In genomic region chr7:66865290-66865864, GRCh38 we compare ENCODE assay signal across 23 cellular contexts. TPM values are rescaled to one million over a fixed set of nuclear protein-coding genes. Genes with fewer than 3 reads are reported as not detected.
DNase-seq lines count a peak whose midpoint lies in the region; ATAC-seq, FAIRE-seq and TF ChIP-seq lines count a peak whose summit lies in the region.
"Had no signal": no experiment of that assay in that cellular context is flagged by ENCODE, and none has a peak within 500 bp of the region (broad histone marks: within the 10 kb centered on the region; RNA-seq: fewer than 3 reads in every experiment).

No MANE protein-coding gene starts in this region.

- H3K9me1 ChIP-seq in K562 (ENCODE audit: control insufficient read depth, insufficient read depth, low read length): no peaks in the 10 kb centered on the region

- H3K27me3 Mint-ChIP-seq in CD4-positive, alpha-beta memory T cell: no peaks in the 10 kb centered on the region
- H3K27me3 Mint-ChIP-seq: IgD-negative memory B cell had no signal

- POLR2A ChIA-PET in HepG2 (lab: Yijun Ruan, JAX) (no interaction called here), HEK293 (lab: Yijun Ruan, JAX) (no interaction called here), K562 (lab: Yijun Ruan, JAX) (no interaction called here)
- POLR2A ChIA-PET in CD4-positive, alpha-beta memory T cell (lab: Charles Lee; ENCODE audit: partially characterized antibody): interaction anchor here (1.0 kb wide), 1 partner anchor 21 kb away, joined by 5 read pairs; no protein-coding TSS in a partner anchor

- CTCF ChIA-PET in HepG2 (lab: Yijun Ruan, JAX; ENCODE audit: low intra/inter-chr PET ratio, low total read pairs): no interaction called here
- CTCF ChIA-PET in HEK293 (lab: Yijun Ruan, JAX): no interaction called here
- CTCF ChIA-PET in K562 (lab: Yijun Ruan, JAX; ENCODE audit: low intra/inter-chr PET ratio): no interaction called here
- CTCF ChIA-PET in CD4-positive, alpha-beta memory T cell (lab: Charles Lee; ENCODE audit: partially characterized antibody): no interaction called here

- no peak for FAIRE-seq in HepG2 (lab: Jason Lieb, UNC)
- no peak for FAIRE-seq in K562 (lab: Jason Lieb, UNC)
- FAIRE-seq: A549, D721Med, G401.6, GM12891, GM19239, H54, HTR-8/SVneo had no signal

- H3K27me3 ChIP-seq in HepG2 (ENCODE audit: control insufficient read depth in 1 of 2, insufficient read depth in 2 of 2, low read length in 2 of 2) (no peaks in the 10 kb centered on the region), right lobe of liver (no peaks in the 10 kb centered on the region), K562 (ENCODE audit: control insufficient read depth in 2 of 2, insufficient read depth in 2 of 2, low read length in 2 of 2) (no peaks in the 10 kb centered on the region)
- H3K27me3 ChIP-seq in CD4-positive, alpha-beta memory T cell (ENCODE audit: insufficient read depth, low read length): no peaks in the 10 kb centered on the region
- H3K27me3 ChIP-seq: BLaER1 had no signal

- H3K9ac ChIP-seq in HepG2 (ENCODE audit: insufficient read depth, low read depth, low read length): no peak overlapping the region
- no peak overlapping the region for H3K9ac ChIP-seq in K562 (ENCODE audit: insufficient read depth in 1 of 2, low read depth in 2 of 2, low read length in 2 of 2)
- H3K9ac ChIP-seq: BLaER1 had no signal

- ATAC-seq in HepG2: no peak
- no peak for ATAC-seq in right lobe of liver
- ATAC-seq in K562: no peak
- ATAC-seq: A549, GM23338 had no signal

- H3K4me3 Mint-ChIP-seq in CD4-positive, alpha-beta memory T cell: no peak overlapping the region
- H3K4me3 Mint-ChIP-seq: CD14-positive monocyte, GM23338, HFFc6, IgD-negative memory B cell had no signal

- H4K20me1 ChIP-seq in HepG2 (ENCODE audit: insufficient read depth, low read length) (no peaks in the 10 kb centered on the region), K562 (replicated peaks; ENCODE audit: control insufficient read depth, insufficient read depth, low read length) (no peaks in the 10 kb centered on the region)
- H4K20me1 ChIP-seq: BLaER1 had no signal

- intact Hi-C loops in HepG2 (cut with micrococcal nuclease; ENCODE audit: unreplicated experiment) (no loop called here), right lobe of liver (cut with DNase I) (no loop called here), K562 (cut with micrococcal nuclease) (no loop called here)
- intact Hi-C loops in CD4-positive, alpha-beta memory T cell (cut with micrococcal nuclease): no loop called here

- WGBS in HepG2 (ENCODE audit: low lambda C conversion rate): 93% methylated on average over 1 of the region's 1 CpG
- 86% methylated on average over 1 of the region's 1 CpG for WGBS in right lobe of liver (ENCODE audit: insufficient coverage, low coverage, low lambda C conversion rate, missing lambda C conversion rate)
- 100% methylated on average over 1 of the region's 1 CpG for WGBS in K562 (ENCODE audit: insufficient coverage, low coverage, missing lambda C conversion rate)

- H3K4me1 ChIP-seq in HepG2 (ENCODE audit: insufficient read depth, low read length) (peaks cover 21% of the 10 kb centered on the region), right lobe of liver (peaks cover 0 to 6% (median 0%) of the 10 kb centered on the region in 4 donors), HEK293 (ENCODE audit: control insufficient read depth, insufficient read depth, low read length) (no peaks in the 10 kb centered on the region), K562 (replicated peaks in 1 of 2; ENCODE audit: control insufficient read depth in 2 of 2, insufficient read depth in 2 of 2, low read length in 2 of 2) (peaks cover 13 to 30% of the 10 kb centered on the region in 2 experiments)
- no peaks in the 10 kb centered on the region for H3K4me1 ChIP-seq in CD4-positive, alpha-beta memory T cell (ENCODE audit: insufficient read depth, low read length)
- H3K4me1 ChIP-seq: A549, BLaER1 had no signal

- DNase-seq in HepG2 (ENCODE audit: low spot score) (no peak), right lobe of liver (no peak), K562 (ENCODE audit: extremely low read depth in 1 of 4, low spot score in 3 of 4) (no peak), OCI-M1 (lab: John Stamatoyannopoulos, UW) (no peak), NCI-H1417 treated with DMSO at 0.1 percent for 48 hours (lab: John Stamatoyannopoulos, UW) (no peak)
- no peak for DNase-seq in CD4-positive, alpha-beta memory T cell
- DNase-seq: AML-193, Caco-2, HCEC 1CT, HFFc6, KG1 had no signal

- in situ Hi-C loops in HepG2 (cut with HindIII; ENCODE audit: extremely low pct_ligation_motif_present, low pct_unique_long_range_greater_than_20kb) (no loop called here), K562 (cut with MboI) (no loop called here)

- H2AFZ ChIP-seq in HepG2 (ENCODE audit: low read length) (no peak overlapping the region), K562 (ENCODE audit: low read depth, low read length) (no peak overlapping the region)
- H2AFZ ChIP-seq: GM23338 had no signal

- peaks cover 0 to 31% of the 10 kb centered on the region in 2 donors for H3K36me3 Mint-ChIP-seq in CD4-positive, alpha-beta memory T cell

- TF ChIP-seq RAD21 in HepG2 (CRISPR knock-in tag; IDR thresholded peaks at IDR 0.05) (no peak), K562 (CRISPR knock-in tag; conservative IDR thresholded peaks at IDR 0.05 in 1 of 2, IDR thresholded peaks at IDR 0.05 in 1 of 2) (no peak)

- TF ChIP-seq EP300 in HepG2 (IDR thresholded peaks at IDR 0.05; ENCODE audit: low read depth in 2 of 2, low read length in 2 of 2) (no peak), HepG2 (CRISPR knock-in tag; IDR thresholded peaks at IDR 0.05; ENCODE audit: borderline replicate concordance) (no peak), K562 (IDR thresholded peaks at IDR 0.05; ENCODE audit: low read length) (no peak)

- H3K79me2 ChIP-seq in HepG2 (ENCODE audit: insufficient read depth, low read length) (no peaks in the 10 kb centered on the region), K562 (ENCODE audit: control insufficient read depth, insufficient read depth, low read length) (no peaks in the 10 kb centered on the region)

- no TSS peak for BruUV-seq in HepG2 (replicated peaks; lab: Mats Ljungman, UMichigan)
- BruUV-seq in K562 (replicated peaks; lab: Mats Ljungman, UMichigan): no TSS peak

- no peaks in the 10 kb centered on the region for H3K9me3 ChIP-seq in HepG2 (ENCODE audit: low read length)
- H3K9me3 ChIP-seq in right lobe of liver: no peaks in the 10 kb centered on the region
- H3K9me3 ChIP-seq in HEK293 (ENCODE audit: control insufficient read depth, insufficient read depth, low read depth, low read length): no peaks in the 10 kb centered on the region
- no peaks in the 10 kb centered on the region for H3K9me3 ChIP-seq in K562 (replicated peaks; ENCODE audit: control insufficient read depth, insufficient read depth, low read depth, low read length)
- no peaks in the 10 kb centered on the region for H3K9me3 ChIP-seq in CD4-positive, alpha-beta memory T cell (ENCODE audit: control insufficient read depth in 1 of 2, low read length in 2 of 2)
- H3K9me3 ChIP-seq: A549, BLaER1, Caco-2 had no signal

- H3K4me3 ChIP-seq in HepG2 (replicated peaks in 1 of 3; ENCODE audit: insufficient read depth in 1 of 3, low read depth in 2 of 3, low read length in 3 of 3): no peak overlapping the region
- H3K4me3 ChIP-seq in right lobe of liver: no peak overlapping the region
- no peak overlapping the region for H3K4me3 ChIP-seq in HEK293 (ENCODE audit: low read depth, low read length)
- no peak overlapping the region for H3K4me3 ChIP-seq in K562
- H3K4me3 ChIP-seq in CD4-positive, alpha-beta memory T cell (ENCODE audit: low read length in 2 of 2): no peak overlapping the region
- H3K4me3 ChIP-seq: A549, BLaER1, GM23338 had no signal

- peaks cover 0 to 4% (median under 1%) of the 10 kb centered on the region in 4 donors for H3K4me1 Mint-ChIP-seq in CD4-positive, alpha-beta memory T cell
- H3K4me1 Mint-ChIP-seq: CD14-positive monocyte had no signal

- peak overlapping the region in 1 of 7 donors; percentile 10 for H3K27ac Mint-ChIP-seq in CD4-positive, alpha-beta memory T cell
- H3K27ac Mint-ChIP-seq: HFFc6 had no signal

- no peak for TF ChIP-seq POLR2A in HepG2 (IDR thresholded peaks at IDR 0.05; ENCODE audit: insufficient read depth in 1 of 2, low read depth in 2 of 2, low read length in 2 of 2)
- no peak for TF ChIP-seq POLR2A in right lobe of liver (IDR thresholded peaks at IDR 0.05)
- no peak for TF ChIP-seq POLR2A in K562 (conservative IDR thresholded peaks at IDR 0.05)

- H3K36me3 ChIP-seq in HepG2 (replicated peaks in 1 of 2; ENCODE audit: control insufficient read depth in 1 of 2, insufficient read depth in 2 of 2, low read length in 2 of 2) (peaks cover 8 to 33% of the 10 kb centered on the region in 2 experiments), right lobe of liver (peaks cover 0 to 3% (median 0%) of the 10 kb centered on the region in 4 donors), HEK293 (ENCODE audit: control insufficient read depth in 2 of 2, insufficient read depth in 1 of 2, low read length in 2 of 2) (peaks cover 7 to 32% of the 10 kb centered on the region in 2 experiments), K562 (ENCODE audit: control insufficient read depth, insufficient read depth, low read length) (peaks cover 26% of the 10 kb centered on the region)
- H3K36me3 ChIP-seq in CD4-positive, alpha-beta memory T cell (ENCODE audit: insufficient read depth, low read length): peaks cover 4% of the 10 kb centered on the region

- no peak overlapping the region for H3K4me2 ChIP-seq in HepG2 (ENCODE audit: low read depth, low read length)
- no peak overlapping the region for H3K4me2 ChIP-seq in K562 (ENCODE audit: insufficient read depth, low read length)
- H3K4me2 ChIP-seq: A549, BLaER1, GM23338 had no signal

- no peaks in the 10 kb centered on the region for H3K9me3 Mint-ChIP-seq in CD4-positive, alpha-beta memory T cell
- H3K9me3 Mint-ChIP-seq: CD14-positive monocyte, GM23338, HFFc6, IgD-negative memory B cell had no signal

- H3K27ac ChIP-seq in HepG2 (ENCODE audit: extremely low read length, insufficient read depth, low read length) (no peak overlapping the region), right lobe of liver (no peak overlapping the region), HEK293 (ENCODE audit: extremely low read depth, low read depth, low read length) (no peak overlapping the region), K562 (ENCODE audit: extremely low read depth, low read depth, low read length) (no peak overlapping the region)
- H3K27ac ChIP-seq in CD4-positive, alpha-beta memory T cell (ENCODE audit: low read depth, low read length): no peak overlapping the region
- H3K27ac ChIP-seq: A549, BLaER1 had no signal

- TF ChIP-seq CTCF in HepG2 (CRISPR knock-in tag; IDR thresholded peaks at IDR 0.05): no peak
- TF ChIP-seq CTCF in right lobe of liver (IDR thresholded peaks at IDR 0.05): no peak
- TF ChIP-seq CTCF in HEK293 (tag by site-specific recombination; IDR thresholded peaks at IDR 0.05): no peak
- TF ChIP-seq CTCF in K562 (IDR thresholded peaks at IDR 0.05 in 2 of 3, conservative IDR thresholded peaks at IDR 0.05 in 1 of 3; ENCODE audit: insufficient read depth in 2 of 3, low read depth in 1 of 3, low read length in 3 of 3): no peak

RNA-seq across cellular contexts. Expression of gene TMEM248, which starts 55.6 kb away (rescaled TPM):
- total RNA-seq in HepG2 (2016; rRNA removed; fragmentation: Illumina TruSeq; extraction: Trizol) (34.7 and 54.3 TPM in 2 replicates), right lobe of liver (10 to 100 TPM; 53.3 to 76.5 (median 63.2) TPM), K562 (2014; rRNA removed) (64.4 and 76.4 TPM in 2 replicates), K562 (2014; rRNA removed; fragmentation: Illumina TruSeq; extraction: Trizol) (57.6 and 58.0 TPM in 2 replicates), K562 (2015; rRNA removed; fragmentation: Illumina TruSeq; extraction: Trizol) (78.0 and 78.4 TPM in 2 replicates), K562 (2021) (107 and 108 TPM in 2 replicates)
- total RNA-seq in HepG2 (2016; cell fraction: cytosol; rRNA removed; fragmentation: Illumina TruSeq; extraction: Trizol; ENCODE audit: low read depth): 30.6 and 37.1 TPM in 2 replicates
- total RNA-seq in HepG2 (2016; cell fraction: insoluble cytoplasmic fraction; rRNA removed; fragmentation: Illumina TruSeq; extraction: Trizol): 29.9 and 47.7 TPM in 2 replicates
- 57.4 and 75.9 TPM in 2 replicates for total RNA-seq in HepG2 (2016; cell fraction: membrane; rRNA removed; fragmentation: Illumina TruSeq; extraction: Trizol)
- total RNA-seq in HepG2 (2016; cell fraction: nucleus; rRNA removed; fragmentation: Illumina TruSeq; extraction: Trizol): 37.8 and 43.1 TPM in 2 replicates
- polyA plus RNA-seq in HepG2 (2011; rRNA removed) (108 and 109 TPM in 2 replicates), K562 (2011; rRNA removed) (79.1 and 95.8 TPM in 2 replicates), K562 (2014; fragmentation: Illumina TruSeq; extraction: Trizol) (109 and 132 TPM in 2 replicates), K562 (2014; fragmentation: Nextera tagmentation; extraction: Ambion mirVana) (1 to 10 TPM; 6.3 to 8.2 TPM), K562 (2014; rRNA removed) (63.2 and 85.8 TPM in 2 replicates)
- 93.8 and 126 TPM in 2 replicates for polyA plus RNA-seq in HepG2 (2011; cell fraction: cytosol; rRNA removed)
- 77.0 and 77.8 TPM in 2 replicates for polyA plus RNA-seq in HepG2 (2011; cell fraction: nucleus; rRNA removed)
- polyA plus RNA-seq in HepG2 (2012): 33.0 and 33.6 TPM in 2 replicates
- polyA plus RNA-seq in HepG2 (2016; cell fraction: cytosol; fragmentation: Illumina TruSeq; extraction: Trizol; ENCODE audit: low read depth): 39.8 and 58.7 TPM in 2 replicates
- polyA plus RNA-seq in HepG2 (2016; cell fraction: insoluble cytoplasmic fraction; fragmentation: Illumina TruSeq; extraction: Trizol; ENCODE audit: low read depth): 42.2 and 44.2 TPM in 2 replicates
- polyA plus RNA-seq in HepG2 (2016; cell fraction: membrane; fragmentation: Illumina TruSeq; extraction: Trizol; ENCODE audit: low read depth): 71.5 and 81.1 TPM in 2 replicates
- polyA plus RNA-seq in HepG2 (2016; cell fraction: nucleus; fragmentation: Illumina TruSeq; extraction: Trizol; ENCODE audit: insufficient read depth, low read depth): 66.2 and 69.8 TPM in 2 replicates
- 344 and 346 TPM in 2 replicates for polyA minus RNA-seq in HepG2 (2011; rRNA and poly(A)+ RNA removed; ENCODE audit: low replicate concordance)
- 58.0 and 58.5 TPM in 2 replicates for polyA minus RNA-seq in HepG2 (2011; cell fraction: cytosol; rRNA and poly(A)+ RNA removed)
- 42.7 and 51.5 TPM in 2 replicates for polyA minus RNA-seq in HepG2 (2011; cell fraction: nucleus; rRNA and poly(A)+ RNA removed)
- total RNA-seq in K562 (2011; cell fraction: chromatin; rRNA removed; ENCODE audit: low replicate concordance): 196 and 234 TPM in 2 replicates
- 184 and 220 TPM in 2 replicates for total RNA-seq in K562 (2011; cell fraction: nucleolus; rRNA removed)
- 236 and 245 TPM in 2 replicates for total RNA-seq in K562 (2011; cell fraction: nucleoplasm; rRNA removed)
- 111 and 247 TPM in 2 replicates for polyA plus RNA-seq in K562 (2011; cell fraction: cytosol; rRNA removed)
- polyA plus RNA-seq in K562 (2011; cell fraction: nucleus; rRNA removed): 105 and 124 TPM in 2 replicates
- polyA plus RNA-seq in K562 (2012): 51.5 and 64.1 TPM in 2 replicates
- polyA minus RNA-seq in K562 (2011; rRNA and poly(A)+ RNA removed): 89.8 and 153 TPM in 2 replicates
- polyA minus RNA-seq in K562 (2011; cell fraction: cytosol; rRNA and poly(A)+ RNA removed): 63.9 and 95.8 TPM in 2 replicates
- polyA minus RNA-seq in K562 (2011; cell fraction: nucleus; rRNA and poly(A)+ RNA removed): 27.6 and 38.8 TPM in 2 replicates
- 10 to 100 TPM; 95.9 to 96.8 TPM for total RNA-seq in CD4-positive, alpha-beta memory T cell
- polyA plus RNA-seq in CD4-positive, alpha-beta memory T cell: 100 to 1,000 TPM; 128 to 134 TPM

Comparison
In these comparisons a context has a peak if more than half of its experiments do, and no peak if none do; other contexts are left out.
1. Of the 241 proteins assayed by ChIP-seq in both HepG2 and K562: peak only in HepG2: PCBP1 and PCBP2; only in K562: ETV6, MTA1 and ZNF512; in both: HNRNPK; in neither: 234; mixed calls (peak in some experiments, not most) for 1.